Comparison of ENCODE assay signal across 8 cellular contexts in the genomic region with DNA sequence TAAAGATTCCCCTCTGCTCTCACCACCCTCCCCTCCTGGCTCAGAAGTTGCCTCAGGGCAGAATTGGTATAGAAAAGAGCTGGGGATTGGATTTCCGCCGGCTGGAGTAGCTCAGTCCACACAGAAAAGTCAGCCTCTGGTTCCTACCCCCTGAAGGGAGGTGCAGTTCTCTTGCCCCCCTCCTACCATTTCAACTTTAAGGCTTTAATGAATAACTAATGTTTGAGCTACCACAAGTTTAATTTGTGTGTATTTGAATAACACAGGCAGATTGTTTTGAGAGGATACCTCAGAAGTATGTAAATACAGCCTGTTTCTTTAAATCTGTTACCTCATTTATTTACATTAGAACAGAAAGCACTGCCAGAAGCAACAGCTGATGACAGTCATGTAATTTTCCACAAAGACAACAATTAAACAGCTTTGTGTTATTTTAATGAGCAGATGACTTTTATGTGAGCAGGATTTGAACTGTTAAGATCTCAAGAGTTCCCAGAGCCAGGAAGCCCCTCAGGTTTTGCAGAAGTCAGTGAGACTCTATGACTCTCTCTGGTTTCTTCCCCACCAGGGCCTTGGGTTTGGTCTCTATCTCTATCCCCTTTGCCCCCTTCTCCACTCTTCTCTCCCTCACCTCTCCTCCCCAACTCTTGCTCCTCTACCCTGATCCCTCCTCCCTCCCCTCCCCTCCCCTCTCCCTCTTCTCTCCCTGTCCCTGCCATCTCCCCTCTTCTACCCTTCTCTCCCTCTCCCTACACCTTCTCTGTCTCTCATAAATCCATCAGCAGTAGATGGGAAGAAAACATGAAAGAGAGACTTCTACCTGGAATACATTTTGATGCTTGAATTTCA. TPM values are rescaled to one million over a fixed set of nuclear protein-coding genes. Genes with fewer than 3 reads are reported as not detected.
DNase-seq lines count a peak whose midpoint lies in the region; ATAC-seq and TF ChIP-seq lines count a peak whose summit lies in the region.

No MANE protein-coding gene starts in this region.

- H3K27ac ChIP-seq in VCaP (peak overlapping the region; percentile 30; the same call in 1 of the 2 replicates), iPS-20b (ENCODE audit: low read length) (no peak overlapping the region)

- H3K4me1 ChIP-seq in iPS-20b (ENCODE audit: insufficient read depth, low read length) = peaks cover 42% of the 10 kb centered on the region

- H3K27me3 ChIP-seq in iPS-20b (ENCODE audit: insufficient read depth, low read length) = peaks cover 21% of the 10 kb centered on the region; the same call in 1 of the 2 replicates

- H3K27ac Mint-ChIP-seq in activated naive CD8-positive, alpha-beta T cell treated with anti-CD3 and anti-CD28 coated beads, Interleukin-2, amount 10 ng/mL, durations not matched to agents 7 days and 5 days = peak overlapping the region; percentile 81
- no peak overlapping the region for H3K27ac Mint-ChIP-seq in activated naive CD8-positive, alpha-beta T cell treated with anti-CD3 and anti-CD28 coated beads for 36 hours
- peak overlapping the region; percentile 67 for H3K27ac Mint-ChIP-seq in type B pancreatic cell

- H3K4me3 ChIP-seq in iPS-20b (ENCODE audit: low read length) = peak overlapping the region; percentile 34; the same call in 1 of the 2 replicates

- H3K4me1 Mint-ChIP-seq in activated naive CD8-positive, alpha-beta T cell treated with anti-CD3 and anti-CD28 coated beads, Interleukin-2, amount 10 ng/mL, durations not matched to agents 7 days and 5 days = peaks cover 75% of the 10 kb centered on the region
- peaks cover 62% of the 10 kb centered on the region for H3K4me1 Mint-ChIP-seq in activated naive CD8-positive, alpha-beta T cell treated with anti-CD3 and anti-CD28 coated beads for 36 hours
- H3K4me1 Mint-ChIP-seq in type B pancreatic cell (ENCODE audit: unreplicated experiment) = peaks cover 64% of the 10 kb centered on the region

- no peaks in the 10 kb centered on the region for H3K27me3 Mint-ChIP-seq in activated naive CD8-positive, alpha-beta T cell treated with anti-CD3 and anti-CD28 coated beads, Interleukin-2, amount 10 ng/mL, durations not matched to agents 7 days and 5 days
- no peaks in the 10 kb centered on the region for H3K27me3 Mint-ChIP-seq in activated naive CD8-positive, alpha-beta T cell treated with anti-CD3 and anti-CD28 coated beads for 36 hours
- H3K27me3 Mint-ChIP-seq in type B pancreatic cell = no peaks in the 10 kb centered on the region

- H3K4me3 Mint-ChIP-seq in activated naive CD8-positive, alpha-beta T cell treated with anti-CD3 and anti-CD28 coated beads, Interleukin-2, amount 10 ng/mL, durations not matched to agents 7 days and 5 days = peak overlapping the region; percentile 44
- no peak overlapping the region for H3K4me3 Mint-ChIP-seq in activated naive CD8-positive, alpha-beta T cell treated with anti-CD3 and anti-CD28 coated beads for 36 hours
- peak overlapping the region; percentile 54 for H3K4me3 Mint-ChIP-seq in type B pancreatic cell

- H3K36me3 Mint-ChIP-seq in activated naive CD8-positive, alpha-beta T cell treated with anti-CD3 and anti-CD28 coated beads, Interleukin-2, amount 10 ng/mL, durations not matched to agents 7 days and 5 days = peaks cover 51% of the 10 kb centered on the region
- peaks cover 69% of the 10 kb centered on the region for H3K36me3 Mint-ChIP-seq in activated naive CD8-positive, alpha-beta T cell treated with anti-CD3 and anti-CD28 coated beads for 36 hours
- H3K36me3 Mint-ChIP-seq in type B pancreatic cell = peaks cover 7% of the 10 kb centered on the region

- no peak for DNase-seq in activated naive CD8-positive, alpha-beta T cell treated with anti-CD3 and anti-CD28 coated beads, Interleukin-2, amount 10 ng/mL, durations not matched to agents 7 days and 5 days
- no peak for DNase-seq in activated naive CD8-positive, alpha-beta T cell treated with anti-CD3 and anti-CD28 coated beads for 36 hours
- DNase-seq in type B pancreatic cell (ENCODE audit: extremely low spot score, unreplicated experiment) = no peak
- no peak for DNase-seq in DMS79 (lab: John Stamatoyannopoulos, UW)

- ATAC-seq in activated naive CD8-positive, alpha-beta T cell treated with anti-CD3 and anti-CD28 coated beads, Interleukin-2, amount 10 ng/mL, durations not matched to agents 7 days and 5 days (ENCODE audit: low read depth) = no peak
- ATAC-seq in HG02938 (IDR thresholded peaks at IDR 0.05; ENCODE audit: unreplicated experiment) = no peak
- no peak for ATAC-seq in HG02610 (IDR thresholded peaks at IDR 0.05; ENCODE audit: unreplicated experiment)

- H3K36me3 ChIP-seq in iPS-20b (ENCODE audit: insufficient read depth, low read depth, low read length) = no peaks in the 10 kb centered on the region

- no peak overlapping the region; the same call in 1 of the 2 replicates for H3K9ac ChIP-seq in iPS-20b (ENCODE audit: low read depth, low read length)

- TF ChIP-seq CTCF in VCaP (conservative IDR thresholded peaks at IDR 0.05) = no peak
- TF ChIP-seq CTCF in type B pancreatic cell (conservative IDR thresholded peaks at IDR 0.05) = no peak

- no peaks in the 10 kb centered on the region for H3K9me3 Mint-ChIP-seq in activated naive CD8-positive, alpha-beta T cell treated with anti-CD3 and anti-CD28 coated beads, Interleukin-2, amount 10 ng/mL, durations not matched to agents 7 days and 5 days
- peaks cover 5% of the 10 kb centered on the region for H3K9me3 Mint-ChIP-seq in activated naive CD8-positive, alpha-beta T cell treated with anti-CD3 and anti-CD28 coated beads for 36 hours
- no peaks in the 10 kb centered on the region for H3K9me3 Mint-ChIP-seq in type B pancreatic cell

- no peaks in the 10 kb centered on the region for H3K9me3 ChIP-seq in iPS-20b (ENCODE audit: insufficient read depth, low read depth, low read length)

- POLR2A ChIA-PET in activated naive CD8-positive, alpha-beta T cell treated with anti-CD3 and anti-CD28 coated beads, Interleukin-2, amount 10 ng/mL, durations not matched to agents 7 days and 5 days (lab: Charles Lee) = interaction anchor here (9.2 kb wide), 1 partner anchor 27 kb away, joined by 159 read pairs; a partner anchor contains a TSS

RNA-seq across cellular contexts. Expression of a gene that starts 26.3 kb away (rescaled TPM):
- total RNA-seq in activated naive CD8-positive, alpha-beta T cell treated with anti-CD3 and anti-CD28 coated beads, Interleukin-2, amount 10 ng/mL, durations not matched to agents 7 days and 5 days = 10 to 100 TPM; 14.8 to 15.7 TPM
- total RNA-seq in activated naive CD8-positive, alpha-beta T cell treated with anti-CD3 and anti-CD28 coated beads for 36 hours = 10 to 100 TPM; 32.7 to 33.0 TPM
- 19.6 and 29.4 TPM in 2 replicates for total RNA-seq in type B pancreatic cell (ENCODE audit: low replicate concordance)
